In genomic region chr5:1668141-1668721, GRCh38 we compare ENCODE assay signal across 9 cellular contexts.
DNase-seq lines count a peak whose midpoint lies in the region; ATAC-seq and TF ChIP-seq lines count a peak whose summit lies in the region.
"Had no signal": no experiment of that assay in that cellular context is flagged by ENCODE, and none has a peak within 500 bp of the region (broad histone marks: within the 10 kb centered on the region; RNA-seq: fewer than 3 reads in every experiment).

No MANE protein-coding gene starts in this region.

- ATAC-seq in GM23338 (peak; percentile 68), GM19324 (IDR thresholded peaks at IDR 0.05; ENCODE audit: low FRiP score, unreplicated experiment) (no peak), HG03045 (IDR thresholded peaks at IDR 0.05; ENCODE audit: unreplicated experiment) (no peak)
- ATAC-seq in activated T-cell treated with anti-CD3 and anti-CD28 coated beads, Interleukin-2, amount 50 U/mL, for 72 hours (replicated peaks in 1 of 2), result peak; percentile 36 to 46

- H3K79me2 ChIP-seq in GM23338 (replicated peaks; ENCODE audit: insufficient read depth), result no peaks in the 10 kb centered on the region

- peak overlapping the region; percentile 59 for H3K4me3 ChIP-seq in BLaER1
- peak overlapping the region; percentile 61 for H3K4me3 ChIP-seq in GM23338
- no peak overlapping the region for H3K4me3 ChIP-seq in lower leg skin (ENCODE audit: low read depth, poor library complexity, severe bottlenecking)
- no peak overlapping the region for H3K4me3 ChIP-seq in effector memory CD4-positive, alpha-beta T cell (ENCODE audit: insufficient read depth, low read depth, low read length, poor library complexity, severe bottlenecking)

- peaks cover 29% of the 10 kb centered on the region for H3K27me3 Mint-ChIP-seq in GM23338 (ENCODE audit: insufficient read depth, low read depth, poor library complexity)
- H3K27me3 Mint-ChIP-seq in activated T-cell treated with anti-CD3 and anti-CD28 coated beads, Interleukin-2, amount 50 U/mL, for 72 hours (ENCODE audit: low read depth), result peaks cover 68% of the 10 kb centered on the region

- no peaks in the 10 kb centered on the region for H4K20me1 ChIP-seq in BLaER1
- H4K20me1 ChIP-seq in GM23338 (replicated peaks; ENCODE audit: insufficient read depth), result no peaks in the 10 kb centered on the region

- peaks cover 51% of the 10 kb centered on the region for H3K27me3 ChIP-seq in BLaER1
- peaks cover 26% of the 10 kb centered on the region for H3K27me3 ChIP-seq in GM23338 (ENCODE audit: insufficient read depth)
- H3K27me3 ChIP-seq in effector memory CD4-positive, alpha-beta T cell (replicated peaks; ENCODE audit: control insufficient read depth, insufficient read depth, low read length, poor library complexity, severe bottlenecking), result peaks cover 20% of the 10 kb centered on the region

- H3K4me2 ChIP-seq in BLaER1 (peak overlapping the region; percentile 88), GM23338 (peak overlapping the region; percentile 83)

- TF ChIP-seq CTCF in GM23338 (conservative IDR thresholded peaks at IDR 0.05; ENCODE audit: low read depth in 2 of 2), result no peak
- TF ChIP-seq CTCF in lower leg skin (IDR thresholded peaks at IDR 0.05), result no peak

- H3K9me3 ChIP-seq in BLaER1, result peaks cover 9% of the 10 kb centered on the region; the same call in 1 of the 2 replicates
- H3K9me3 ChIP-seq in effector memory CD4-positive, alpha-beta T cell (ENCODE audit: control insufficient read depth, low read length), result no peaks in the 10 kb centered on the region

- H2AFZ ChIP-seq in GM23338, result peak overlapping the region; percentile 63; the same call in 1 of the 2 replicates

- intact Hi-C loops in lower leg skin (cut with DNase I; ENCODE audit: low total_unique reads), result no loop called here

- H3K4me3 Mint-ChIP-seq in GM23338, result peak overlapping the region; percentile 67
- H3K4me3 Mint-ChIP-seq in activated T-cell treated with anti-CD3 and anti-CD28 coated beads, Interleukin-2, amount 50 U/mL, for 72 hours, result peak overlapping the region in 1 of 2 donors; percentile 24

- WGBS in lower leg skin, 2 donors, result 25 to 33% methylated on average over 21 to 22 of the region's 23 CpGs

- H3K36me3 Mint-ChIP-seq in GM23338 (ENCODE audit: low read depth), result no peaks in the 10 kb centered on the region; the same call in 2 of the 3 replicates
- no peaks in the 10 kb centered on the region for H3K36me3 Mint-ChIP-seq in activated T-cell treated with anti-CD3 and anti-CD28 coated beads, Interleukin-2, amount 50 U/mL, for 72 hours (ENCODE audit: insufficient read depth in 2 of 2)

- H3K27ac Mint-ChIP-seq in GM23338, result no peak overlapping the region
- no peak overlapping the region for H3K27ac Mint-ChIP-seq in activated T-cell treated with anti-CD3 and anti-CD28 coated beads, Interleukin-2, amount 50 U/mL, for 72 hours

- TF ChIP-seq POLR2A in lower leg skin (IDR thresholded peaks at IDR 0.05), result no peak

- H3F3A ChIP-seq in GM23338 (replicated peaks; ENCODE audit: low read depth), result no peaks in the 10 kb centered on the region; the same call in 1 of the 2 replicates

- H3K4me1 ChIP-seq in BLaER1, result peaks cover 21% of the 10 kb centered on the region
- peaks cover 6% of the 10 kb centered on the region; the same call in 1 of the 2 replicates for H3K4me1 ChIP-seq in GM23338 (ENCODE audit: insufficient read depth)
- H3K4me1 ChIP-seq in effector memory CD4-positive, alpha-beta T cell (ENCODE audit: control insufficient read depth, insufficient read depth, low read length, poor library complexity, severe bottlenecking), result peaks cover 11% of the 10 kb centered on the region

- H3K9ac ChIP-seq in BLaER1, result no peak overlapping the region

- peaks cover 22% of the 10 kb centered on the region for H3K4me1 Mint-ChIP-seq in GM23338
- no peaks in the 10 kb centered on the region for H3K4me1 Mint-ChIP-seq in activated T-cell treated with anti-CD3 and anti-CD28 coated beads, Interleukin-2, amount 50 U/mL, for 72 hours (ENCODE audit: low read depth)

- peaks cover 3% of the 10 kb centered on the region; the same call in 2 of the 3 replicates for H3K9me3 Mint-ChIP-seq in GM23338
- no peaks in the 10 kb centered on the region for H3K9me3 Mint-ChIP-seq in activated T-cell treated with anti-CD3 and anti-CD28 coated beads, Interleukin-2, amount 50 U/mL, for 72 hours

- DNase-seq in GM23338 (ENCODE audit: low spot score) (peak; percentile 62), lower leg skin (ENCODE audit: low spot score in 2 of 2) (peak; percentile 10 to 82), hepatic stellate cell (ENCODE audit: low spot score) (no peak)
- no peak for DNase-seq in activated T-cell treated with anti-CD3 and anti-CD28 coated beads, Interleukin-2, amount 50 U/mL, for 72 hours
- no peak for DNase-seq in effector memory CD4-positive, alpha-beta T cell
- DNase-seq: NK-92 treated with Interleukin-12 subunit alpha and Interleukin-12 subunit beta, amount 100 ng/mL, for 24 hours had no signal

- H3K9me2 ChIP-seq in GM23338 (ENCODE audit: insufficient read depth), result peaks cover 5% of the 10 kb centered on the region; the same call in 1 of the 2 replicates

- H3K36me3 ChIP-seq in BLaER1 (no peaks in the 10 kb centered on the region), GM23338 (ENCODE audit: insufficient read depth) (no peaks in the 10 kb centered on the region)
- H3K36me3 ChIP-seq in effector memory CD4-positive, alpha-beta T cell (ENCODE audit: control insufficient read depth, insufficient read depth, low read length), result no peaks in the 10 kb centered on the region

- H3K27ac ChIP-seq in BLaER1 (no peak overlapping the region), GM23338 (ENCODE audit: low read depth) (no peak overlapping the region)
- no peak overlapping the region for H3K27ac ChIP-seq in effector memory CD4-positive, alpha-beta T cell (ENCODE audit: insufficient read depth, low read length, poor library complexity, severe bottlenecking)

TF ChIP-seq in GM23338, 12 proteins besides CTCF, POLR2A, EP300 and RAD21:
- TF ChIP-seq ZNF114 (CRISPR knock-in tag; IDR thresholded peaks at IDR 0.05), result no peak
- no peak for TF ChIP-seq NANOG (IDR thresholded peaks at IDR 0.05; ENCODE audit: borderline replicate concordance)
- TF ChIP-seq ZNF331 (CRISPR knock-in tag; IDR thresholded peaks at IDR 0.05; ENCODE audit: low read depth), result no peak
- no peak for TF ChIP-seq POLR2AphosphoS5 (IDR thresholded peaks at IDR 0.05; ENCODE audit: low read depth)
- TF ChIP-seq, protein P1, sequence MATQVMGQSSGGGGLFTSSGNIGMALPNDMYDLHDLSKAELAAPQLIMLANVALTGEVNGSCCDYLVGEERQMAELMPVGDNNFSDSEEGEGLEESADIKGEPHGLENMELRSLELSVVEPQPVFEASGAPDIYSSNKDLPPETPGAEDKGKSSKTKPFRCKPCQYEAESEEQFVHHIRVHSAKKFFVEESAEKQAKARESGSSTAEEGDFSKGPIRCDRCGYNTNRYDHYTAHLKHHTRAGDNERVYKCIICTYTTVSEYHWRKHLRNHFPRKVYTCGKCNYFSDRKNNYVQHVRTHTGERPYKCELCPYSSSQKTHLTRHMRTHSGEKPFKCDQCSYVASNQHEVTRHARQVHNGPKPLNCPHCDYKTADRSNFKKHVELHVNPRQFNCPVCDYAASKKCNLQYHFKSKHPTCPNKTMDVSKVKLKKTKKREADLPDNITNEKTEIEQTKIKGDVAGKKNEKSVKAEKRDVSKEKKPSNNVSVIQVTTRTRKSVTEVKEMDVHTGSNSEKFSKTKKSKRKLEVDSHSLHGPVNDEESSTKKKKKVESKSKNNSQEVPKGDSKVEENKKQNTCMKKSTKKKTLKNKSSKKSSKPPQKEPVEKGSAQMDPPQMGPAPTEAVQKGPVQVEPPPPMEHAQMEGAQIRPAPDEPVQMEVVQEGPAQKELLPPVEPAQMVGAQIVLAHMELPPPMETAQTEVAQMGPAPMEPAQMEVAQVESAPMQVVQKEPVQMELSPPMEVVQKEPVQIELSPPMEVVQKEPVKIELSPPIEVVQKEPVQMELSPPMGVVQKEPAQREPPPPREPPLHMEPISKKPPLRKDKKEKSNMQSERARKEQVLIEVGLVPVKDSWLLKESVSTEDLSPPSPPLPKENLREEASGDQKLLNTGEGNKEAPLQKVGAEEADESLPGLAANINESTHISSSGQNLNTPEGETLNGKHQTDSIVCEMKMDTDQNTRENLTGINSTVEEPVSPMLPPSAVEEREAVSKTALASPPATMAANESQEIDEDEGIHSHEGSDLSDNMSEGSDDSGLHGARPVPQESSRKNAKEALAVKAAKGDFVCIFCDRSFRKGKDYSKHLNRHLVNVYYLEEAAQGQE (IDR thresholded peaks at IDR 0.05; ENCODE audit: unreplicated experiment), result no peak

Comparison
In these comparisons a context has a peak if more than half of its experiments do, and no peak if none do; other contexts are left out.
1. H3K4me3 ChIP-seq: peak in BLaER1 (single experiment) and GM23338 (single experiment); none in lower leg skin (single experiment) and effector memory CD4-positive, alpha-beta T cell (single experiment).
2. ATAC-seq: peak in GM23338 (single experiment) and activated T-cell treated with anti-CD3 and anti-CD28 coated beads, Interleukin-2, amount 50 U/mL, for 72 hours (2 of 2); none in GM19324 (single experiment) and HG03045 (single experiment).
3. DNase-seq: peak in GM23338 (single experiment) and lower leg skin (2 of 2); none in activated T-cell treated with anti-CD3 and anti-CD28 coated beads, Interleukin-2, amount 50 U/mL, for 72 hours (0 of 2), effector memory CD4-positive, alpha-beta T cell (0 of 3) and hepatic stellate cell (single experiment).